ENCODE assay signal across 18 cellular contexts in genomic region chr1:92705456-92705855, GRCh38.
DNase-seq lines count a peak whose midpoint lies in the region; ATAC-seq and TF ChIP-seq lines count a peak whose summit lies in the region.
"Had no signal": no experiment of that assay in that cellular context is flagged by ENCODE, and none has a peak within 500 bp of the region (broad histone marks: within the 10 kb centered on the region; RNA-seq: fewer than 3 reads in every experiment).

No MANE protein-coding gene starts in this region.

- H3K9me3 ChIP-seq in HAP-1 = no peaks in the 10 kb centered on the region
- no peaks in the 10 kb centered on the region for H3K9me3 ChIP-seq in sigmoid colon
- H3K9me3 ChIP-seq: SJSA1 had no signal

- no peaks in the 10 kb centered on the region for H3K36me3 ChIP-seq in HAP-1 (replicated peaks)
- no peaks in the 10 kb centered on the region for H3K36me3 ChIP-seq in sigmoid colon
- H3K36me3 ChIP-seq: SJSA1 had no signal

- peak; percentile 7 to 53 for DNase-seq in HAP-1 (ENCODE audit: low spot score in 2 of 2)
- DNase-seq in OCI-M1 (lab: John Stamatoyannopoulos, UW) = peak; percentile 28
- peak; percentile 65 for DNase-seq in dermis blood vessel endothelial cell
- DNase-seq in pulmonary artery endothelial cell (ENCODE audit: low read depth, low spot score) = peak; percentile 29
- DNase-seq in head of caudate nucleus = no peak
- DNase-seq in sigmoid colon = no peak
- DNase-seq: CD4-positive, alpha-beta T cell; DMS79 treated with DMSO at 0.1 percent for 48 hours; GDM1; KG1; NCI-H1105 treated with DMSO at 0.1 percent for 48 hours; NCI-H1930; NCI-H2171; RPMI8226 had no signal

- intact Hi-C loops in head of caudate nucleus (cut with DNase I) (no loop called here), sigmoid colon (cut with DNase I) (no loop called here)

- H3K4me3 ChIP-seq in HAP-1 (no peak overlapping the region), sigmoid colon (no peak overlapping the region)
- H3K4me3 ChIP-seq: SJSA1 had no signal

- no peaks in the 10 kb centered on the region for H3K27me3 ChIP-seq in HAP-1 (ENCODE audit: low read depth)
- H3K27me3 ChIP-seq in sigmoid colon = no peaks in the 10 kb centered on the region
- H3K27me3 ChIP-seq: SJSA1 had no signal

- no peak for TF ChIP-seq CTCF in sigmoid colon (IDR thresholded peaks at IDR 0.05)

- TF ChIP-seq EP300 in sigmoid colon (IDR thresholded peaks at IDR 0.05) = no peak

- WGBS in sigmoid colon, 2 donors = 51 to 64% methylated on average over 1 of the region's 1 CpG

- H3K27ac ChIP-seq in sigmoid colon = no peak overlapping the region
- H3K27ac ChIP-seq: HL-60, SJSA1 had no signal

- no peak for TF ChIP-seq POLR2A in sigmoid colon (IDR thresholded peaks at IDR 0.05)

- ATAC-seq in GM21619 (IDR thresholded peaks at IDR 0.05; ENCODE audit: unreplicated experiment) (no peak), GM19467 (IDR thresholded peaks at IDR 0.05; ENCODE audit: unreplicated experiment) (no peak)

- in situ Hi-C loops in HAP-1 (cut with MboI; ENCODE audit: low sequenced_read_pairs) = no loop called here

- H3K4me1 ChIP-seq in HAP-1 (peaks cover 11% of the 10 kb centered on the region), sigmoid colon (no peaks in the 10 kb centered on the region)

Comparison
In these comparisons a context has a peak if more than half of its experiments do, and no peak if none do; other contexts are left out.
1. DNase-seq: peak in HAP-1 (2 of 2), OCI-M1 (single experiment), dermis blood vessel endothelial cell (single experiment) and pulmonary artery endothelial cell (single experiment); none in head of caudate nucleus (0 of 42) and sigmoid colon (single experiment).